In the genomic region with DNA sequence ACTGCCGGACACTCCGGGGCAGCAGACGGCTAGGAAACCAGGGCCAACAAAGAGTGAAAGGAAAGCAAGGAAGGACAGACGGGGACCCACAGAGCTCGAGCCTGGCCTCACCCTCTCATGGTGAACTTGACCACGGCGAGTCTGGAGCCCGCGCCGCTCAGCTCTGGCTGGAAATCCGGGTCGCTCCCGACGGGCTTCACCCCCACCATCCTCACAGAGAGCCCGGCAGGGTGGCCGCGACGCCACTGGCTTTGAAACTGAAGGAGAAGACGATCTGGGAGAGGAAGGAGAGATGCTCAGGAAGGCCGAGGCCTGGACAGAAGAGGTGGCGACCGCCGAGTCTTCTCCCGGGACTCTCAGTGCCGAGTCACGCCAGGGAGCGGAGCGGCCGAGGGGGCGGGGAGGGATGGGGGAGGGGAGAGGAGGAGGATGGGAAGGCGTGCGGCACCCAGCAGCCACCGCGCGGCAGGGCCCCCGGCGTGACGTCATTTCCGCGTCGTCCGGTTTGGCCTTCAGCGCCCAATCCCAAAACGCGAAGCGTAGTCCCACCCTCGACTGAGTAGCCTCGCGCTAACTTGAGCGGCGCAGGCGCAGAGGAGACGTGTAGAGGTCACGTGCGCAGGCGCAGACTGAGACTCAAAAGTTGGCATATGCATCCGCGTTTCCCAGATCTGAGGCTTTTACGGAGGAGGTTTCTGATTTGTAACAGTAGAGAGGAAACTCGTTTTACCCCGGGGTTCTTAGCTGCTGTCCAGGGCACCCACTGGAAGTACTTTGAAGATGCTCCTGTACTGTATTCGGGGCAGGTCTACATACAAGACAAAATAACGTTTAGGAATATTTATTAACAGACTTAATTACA, we compare ENCODE assay signal across 1 cellular context.
TF ChIP-seq lines count a peak whose summit lies in the region.

A gene (minus strand): TSS at position 361 of the 862 bp plus-strand sequence. CDS start 152 bp downstream, at position 209.

TF ChIP-seq in SK-N-SH, 30 proteins besides CTCF, POLR2A, EP300 and RAD21 (continued from another document):
- TF ChIP-seq, protein P1, sequence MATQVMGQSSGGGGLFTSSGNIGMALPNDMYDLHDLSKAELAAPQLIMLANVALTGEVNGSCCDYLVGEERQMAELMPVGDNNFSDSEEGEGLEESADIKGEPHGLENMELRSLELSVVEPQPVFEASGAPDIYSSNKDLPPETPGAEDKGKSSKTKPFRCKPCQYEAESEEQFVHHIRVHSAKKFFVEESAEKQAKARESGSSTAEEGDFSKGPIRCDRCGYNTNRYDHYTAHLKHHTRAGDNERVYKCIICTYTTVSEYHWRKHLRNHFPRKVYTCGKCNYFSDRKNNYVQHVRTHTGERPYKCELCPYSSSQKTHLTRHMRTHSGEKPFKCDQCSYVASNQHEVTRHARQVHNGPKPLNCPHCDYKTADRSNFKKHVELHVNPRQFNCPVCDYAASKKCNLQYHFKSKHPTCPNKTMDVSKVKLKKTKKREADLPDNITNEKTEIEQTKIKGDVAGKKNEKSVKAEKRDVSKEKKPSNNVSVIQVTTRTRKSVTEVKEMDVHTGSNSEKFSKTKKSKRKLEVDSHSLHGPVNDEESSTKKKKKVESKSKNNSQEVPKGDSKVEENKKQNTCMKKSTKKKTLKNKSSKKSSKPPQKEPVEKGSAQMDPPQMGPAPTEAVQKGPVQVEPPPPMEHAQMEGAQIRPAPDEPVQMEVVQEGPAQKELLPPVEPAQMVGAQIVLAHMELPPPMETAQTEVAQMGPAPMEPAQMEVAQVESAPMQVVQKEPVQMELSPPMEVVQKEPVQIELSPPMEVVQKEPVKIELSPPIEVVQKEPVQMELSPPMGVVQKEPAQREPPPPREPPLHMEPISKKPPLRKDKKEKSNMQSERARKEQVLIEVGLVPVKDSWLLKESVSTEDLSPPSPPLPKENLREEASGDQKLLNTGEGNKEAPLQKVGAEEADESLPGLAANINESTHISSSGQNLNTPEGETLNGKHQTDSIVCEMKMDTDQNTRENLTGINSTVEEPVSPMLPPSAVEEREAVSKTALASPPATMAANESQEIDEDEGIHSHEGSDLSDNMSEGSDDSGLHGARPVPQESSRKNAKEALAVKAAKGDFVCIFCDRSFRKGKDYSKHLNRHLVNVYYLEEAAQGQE (IDR thresholded peaks at IDR 0.05; ENCODE audit: low read depth, low read length): no peak
- TF ChIP-seq, protein P2, sequence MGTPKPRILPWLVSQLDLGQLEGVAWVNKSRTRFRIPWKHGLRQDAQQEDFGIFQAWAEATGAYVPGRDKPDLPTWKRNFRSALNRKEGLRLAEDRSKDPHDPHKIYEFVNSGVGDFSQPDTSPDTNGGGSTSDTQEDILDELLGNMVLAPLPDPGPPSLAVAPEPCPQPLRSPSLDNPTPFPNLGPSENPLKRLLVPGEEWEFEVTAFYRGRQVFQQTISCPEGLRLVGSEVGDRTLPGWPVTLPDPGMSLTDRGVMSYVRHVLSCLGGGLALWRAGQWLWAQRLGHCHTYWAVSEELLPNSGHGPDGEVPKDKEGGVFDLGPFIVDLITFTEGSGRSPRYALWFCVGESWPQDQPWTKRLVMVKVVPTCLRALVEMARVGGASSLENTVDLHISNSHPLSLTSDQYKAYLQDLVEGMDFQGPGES (IDR thresholded peaks at IDR 0.05; ENCODE audit: low read depth, low read length): no peak
- TF ChIP-seq NFIC (IDR thresholded peaks at IDR 0.05; ENCODE audit: borderline replicate concordance): no peak
- TF ChIP-seq FOXJ3 (CRISPR knock-in tag; IDR thresholded peaks at IDR 0.05): no peak
- TF ChIP-seq MXI1 (IDR thresholded peaks at IDR 0.05; ENCODE audit: low read depth, low read length): no peak; the same call in none of the 2 replicates
TF ChIP-seq in SK-N-SH: peak in this region for 14.
